ENCODE assay signal across 8 cellular contexts in the genomic region with DNA sequence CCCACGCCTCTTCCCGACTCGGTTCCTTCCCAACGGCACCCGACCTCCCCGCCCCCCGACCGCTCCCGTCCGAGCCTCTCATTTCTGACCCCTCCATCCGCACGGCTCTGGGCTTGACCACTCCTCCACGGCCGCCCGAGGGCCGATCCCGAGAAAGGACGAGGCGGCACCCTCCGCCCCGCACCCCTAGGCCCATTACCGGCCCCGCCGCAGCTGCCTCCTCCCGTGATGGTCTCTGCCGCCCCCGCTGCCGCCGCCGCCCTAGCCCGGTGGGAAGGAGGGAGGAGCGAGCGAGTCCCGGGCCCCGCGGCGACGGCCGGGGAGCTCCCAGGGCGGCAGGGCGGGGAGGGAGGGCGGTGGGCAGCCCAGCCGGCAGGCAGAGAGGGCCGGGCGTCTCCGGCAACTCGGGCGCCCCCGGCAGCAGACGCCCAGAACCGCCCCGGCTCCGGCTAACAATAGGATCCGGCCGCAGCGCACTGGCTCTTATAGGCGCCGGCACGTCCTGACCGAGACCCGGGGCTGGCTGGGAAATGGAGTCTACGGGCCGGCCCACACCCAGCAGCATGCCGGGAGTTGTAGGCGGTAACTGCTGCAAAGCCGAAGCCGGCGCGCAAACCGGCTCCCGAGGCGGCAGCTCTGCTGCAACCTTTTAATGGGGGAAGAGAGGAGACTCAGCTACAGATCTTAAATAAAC.
DNase-seq lines count a peak whose midpoint lies in the region; ATAC-seq lines count a peak whose summit lies in the region.

A gene with protein sequence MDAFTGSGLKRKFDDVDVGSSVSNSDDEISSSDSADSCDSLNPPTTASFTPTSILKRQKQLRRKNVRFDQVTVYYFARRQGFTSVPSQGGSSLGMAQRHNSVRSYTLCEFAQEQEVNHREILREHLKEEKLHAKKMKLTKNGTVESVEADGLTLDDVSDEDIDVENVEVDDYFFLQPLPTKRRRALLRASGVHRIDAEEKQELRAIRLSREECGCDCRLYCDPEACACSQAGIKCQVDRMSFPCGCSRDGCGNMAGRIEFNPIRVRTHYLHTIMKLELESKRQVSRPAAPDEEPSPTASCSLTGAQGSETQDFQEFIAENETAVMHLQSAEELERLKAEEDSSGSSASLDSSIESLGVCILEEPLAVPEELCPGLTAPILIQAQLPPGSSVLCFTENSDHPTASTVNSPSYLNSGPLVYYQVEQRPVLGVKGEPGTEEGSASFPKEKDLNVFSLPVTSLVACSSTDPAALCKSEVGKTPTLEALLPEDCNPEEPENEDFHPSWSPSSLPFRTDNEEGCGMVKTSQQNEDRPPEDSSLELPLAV (minus strand): TSS at position 457 of the 694 bp plus-strand sequence. CDS start 7,035 bp downstream, outside the sequence.

- DNase-seq in CMK (ENCODE audit: low read depth) (peak; percentile 78), HS-5 (ENCODE audit: low read depth) (peak; percentile 68), medulla oblongata (ENCODE audit: extremely low spot score) (peak; percentile 97)
- peak; percentile 89 for DNase-seq in NK-92 treated with Interleukin-12 subunit alpha and Interleukin-12 subunit beta, amount 100 ng/mL, for 24 hours (lab: John Stamatoyannopoulos, UW)
- peak; percentile 97 for DNase-seq in activated CD8-positive, alpha-beta memory T cell treated with anti-CD3 and anti-CD28 coated beads for 24 hours
- DNase-seq in effector CD8-positive, alpha-beta T cell (lab: John Stamatoyannopoulos, UW), result peak; percentile 89
- DNase-seq in stimulated activated CD8-positive, alpha-beta memory T cell treated with anti-CD3 and anti-CD28 coated beads, Interleukin-12 subunit alpha, Interleukin-12 subunit beta, amount 100 ng/mL, for 1 hour (ENCODE audit: low read depth), result peak; percentile 91

- ATAC-seq in GM19468 (IDR thresholded peaks at IDR 0.05; ENCODE audit: extremely low read depth, unreplicated experiment), result peak; percentile 84

Comparison
In these comparisons a context has a peak if more than half of its experiments do, and no peak if none do; other contexts are left out.
1. Peak in every context shown above with its lines: DNase-seq and ATAC-seq.